In the genomic region with DNA sequence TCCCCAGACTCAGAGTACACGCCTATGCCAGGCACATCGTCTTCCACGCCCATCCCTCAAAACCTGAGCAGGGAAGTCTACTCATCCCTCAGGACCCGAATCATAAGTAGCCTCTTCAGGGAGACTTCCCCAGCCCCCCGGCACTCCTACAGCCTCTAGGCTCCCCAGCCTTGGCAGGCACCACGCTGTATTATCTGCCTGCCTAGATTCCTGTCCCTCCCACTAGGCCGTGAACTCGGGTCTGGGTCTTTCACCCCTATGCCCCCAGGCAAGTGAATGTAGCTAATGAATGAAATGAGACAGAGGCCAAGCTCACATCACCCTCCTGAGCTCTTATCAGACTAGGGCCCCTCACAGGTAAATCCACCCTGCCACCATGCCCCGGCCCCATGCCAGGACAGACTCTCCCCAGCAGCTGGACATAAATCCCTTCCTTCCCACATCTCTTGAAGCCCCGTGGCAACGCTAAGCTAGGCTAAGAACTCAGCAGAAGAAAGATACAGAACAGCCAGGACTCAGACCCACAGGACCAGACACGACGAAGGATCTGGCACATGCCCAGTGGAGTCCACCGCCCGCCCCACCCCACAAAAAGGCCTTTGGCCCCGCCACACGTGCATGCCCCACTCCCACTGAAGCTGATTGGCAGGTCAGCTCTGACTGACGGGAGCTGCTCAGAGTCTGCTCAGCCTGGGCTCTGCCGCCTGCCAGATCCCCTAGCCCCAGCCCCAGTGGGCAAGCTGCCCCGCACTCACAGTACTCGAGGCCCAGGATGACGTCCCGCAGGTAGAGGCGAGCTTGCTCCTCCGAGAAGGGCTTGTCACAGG, we compare ENCODE assay signal across 1 cellular context.
TF ChIP-seq lines count a peak whose summit lies in the region.

No MANE protein-coding gene starts in this region.

TF ChIP-seq in SK-N-SH treated with all-trans-retinoic acid at 6 μM for 48 hours, 23 proteins besides CTCF, POLR2A, EP300 and RAD21 (continued from another document):
- TF ChIP-seq, protein P1, sequence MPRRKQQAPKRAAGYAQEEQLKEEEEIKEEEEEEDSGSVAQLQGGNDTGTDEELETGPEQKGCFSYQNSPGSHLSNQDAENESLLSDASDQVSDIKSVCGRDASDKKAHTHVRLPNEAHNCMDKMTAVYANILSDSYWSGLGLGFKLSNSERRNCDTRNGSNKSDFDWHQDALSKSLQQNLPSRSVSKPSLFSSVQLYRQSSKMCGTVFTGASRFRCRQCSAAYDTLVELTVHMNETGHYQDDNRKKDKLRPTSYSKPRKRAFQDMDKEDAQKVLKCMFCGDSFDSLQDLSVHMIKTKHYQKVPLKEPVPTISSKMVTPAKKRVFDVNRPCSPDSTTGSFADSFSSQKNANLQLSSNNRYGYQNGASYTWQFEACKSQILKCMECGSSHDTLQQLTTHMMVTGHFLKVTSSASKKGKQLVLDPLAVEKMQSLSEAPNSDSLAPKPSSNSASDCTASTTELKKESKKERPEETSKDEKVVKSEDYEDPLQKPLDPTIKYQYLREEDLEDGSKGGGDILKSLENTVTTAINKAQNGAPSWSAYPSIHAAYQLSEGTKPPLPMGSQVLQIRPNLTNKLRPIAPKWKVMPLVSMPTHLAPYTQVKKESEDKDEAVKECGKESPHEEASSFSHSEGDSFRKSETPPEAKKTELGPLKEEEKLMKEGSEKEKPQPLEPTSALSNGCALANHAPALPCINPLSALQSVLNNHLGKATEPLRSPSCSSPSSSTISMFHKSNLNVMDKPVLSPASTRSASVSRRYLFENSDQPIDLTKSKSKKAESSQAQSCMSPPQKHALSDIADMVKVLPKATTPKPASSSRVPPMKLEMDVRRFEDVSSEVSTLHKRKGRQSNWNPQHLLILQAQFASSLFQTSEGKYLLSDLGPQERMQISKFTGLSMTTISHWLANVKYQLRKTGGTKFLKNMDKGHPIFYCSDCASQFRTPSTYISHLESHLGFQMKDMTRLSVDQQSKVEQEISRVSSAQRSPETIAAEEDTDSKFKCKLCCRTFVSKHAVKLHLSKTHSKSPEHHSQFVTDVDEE (CRISPR knock-in tag; IDR thresholded peaks at IDR 0.05): no peak
- no peak for TF ChIP-seq GLIS3 (CRISPR knock-in tag; IDR thresholded peaks at IDR 0.05)
- no peak for TF ChIP-seq ZFP3 (CRISPR knock-in tag; IDR thresholded peaks at IDR 0.05)
